In the genomic region with DNA sequence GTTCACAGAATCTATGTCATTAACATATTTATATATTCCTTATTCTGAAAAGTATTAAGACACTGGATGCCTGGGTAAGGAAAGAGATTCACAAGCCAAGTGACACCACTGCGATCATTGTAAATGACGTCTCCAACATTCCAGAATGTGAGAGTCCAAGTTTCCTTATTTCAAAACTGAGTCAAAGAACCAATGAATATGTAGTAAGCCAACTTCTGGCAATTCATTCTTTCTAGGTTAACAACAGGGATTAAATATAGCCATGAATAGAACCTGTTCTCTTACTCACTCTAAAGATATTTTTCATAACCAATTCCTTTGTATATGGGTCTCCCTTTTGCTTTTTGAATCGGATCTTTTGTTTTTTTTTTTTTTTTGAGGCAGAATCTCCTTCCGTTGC, we compare ENCODE assay signal across 12 cellular contexts. TPM values are rescaled to one million over a fixed set of nuclear protein-coding genes. Genes with fewer than 3 reads are reported as not detected.
DNase-seq lines count a peak whose midpoint lies in the region; ATAC-seq and TF ChIP-seq lines count a peak whose summit lies in the region.
"Had no signal": no experiment of that assay in that cellular context is flagged by ENCODE, and none has a peak within 500 bp of the region (broad histone marks: within the 10 kb centered on the region; RNA-seq: fewer than 3 reads in every experiment).

No MANE protein-coding gene starts in this region.

- H3K4me1 ChIP-seq in breast epithelium: no peaks in the 10 kb centered on the region
- H3K4me1 ChIP-seq in right cardiac atrium (ENCODE audit: control insufficient read depth, insufficient read depth, low read length): peaks cover 8% of the 10 kb centered on the region
- peaks cover 0 to 32% (median 9%) of the 10 kb centered on the region in 4 donors for H3K4me1 ChIP-seq in tibial nerve
- H3K4me1 ChIP-seq: prostate gland had no signal

- H3K4me3 ChIP-seq in breast epithelium: no peak overlapping the region
- no peak overlapping the region for H3K4me3 ChIP-seq in right cardiac atrium (ENCODE audit: low read length)
- H3K4me3 ChIP-seq in tibial nerve: no peak overlapping the region
- H3K4me3 ChIP-seq: lower lobe of right lung, prostate gland had no signal

- H3K27me3 ChIP-seq in breast epithelium: no peaks in the 10 kb centered on the region
- H3K27me3 ChIP-seq in right cardiac atrium (ENCODE audit: control insufficient read depth, insufficient read depth): no peaks in the 10 kb centered on the region
- H3K27me3 ChIP-seq in tibial nerve: no peaks in the 10 kb centered on the region

- H3K9me3 ChIP-seq in breast epithelium (no peaks in the 10 kb centered on the region), right cardiac atrium (ENCODE audit: control insufficient read depth, low read length) (no peaks in the 10 kb centered on the region), tibial nerve (no peaks in the 10 kb centered on the region)
- H3K9me3 ChIP-seq: lower lobe of right lung, prostate gland had no signal

- DNase-seq in HT1080 (ENCODE audit: low read depth) (peak; percentile 58), breast epithelium (ENCODE audit: low spot score in 2 of 2) (no peak), right cardiac atrium (no peak), tibial nerve (ENCODE audit: low spot score in 2 of 2) (no peak), activated T-cell treated with anti-CD3 and anti-CD28 coated beads for 4 hours (no peak), occipital lobe (lab: John Stamatoyannopoulos, UW) (no peak), NCI-H82 (lab: John Stamatoyannopoulos, UW) (no peak), NCI-H1417 (lab: John Stamatoyannopoulos, UW) (no peak)
- DNase-seq: DND-41, lower lobe of right lung, NCI-H1436 treated with DMSO at 0.1 percent for 48 hours had no signal

- peak in 1 of 2 donors; percentile 31 for TF ChIP-seq EP300 in tibial nerve (IDR thresholded peaks at IDR 0.05)

- intact Hi-C loops in breast epithelium (cut with DNase I; ENCODE audit: low total_unique reads) (no loop called here), right cardiac atrium (cut with DNase I) (no loop called here)

- TF ChIP-seq CTCF in breast epithelium (IDR thresholded peaks at IDR 0.05) (no peak), tibial nerve (IDR thresholded peaks at IDR 0.05) (no peak)

- H3K27ac ChIP-seq in breast epithelium (peak overlapping the region; percentile 76 to 77), right cardiac atrium (ENCODE audit: low read length) (no peak overlapping the region), tibial nerve (peak overlapping the region in 3 of 4 donors; percentile 26 to 82 (median 74))
- H3K27ac ChIP-seq: lower lobe of right lung, prostate gland had no signal

- 36% methylated on average over 4 of the region's 4 CpGs for WGBS in right cardiac atrium
- WGBS in tibial nerve, 2 donors: 30 to 33% methylated on average over 4 of the region's 4 CpGs

- H3K36me3 ChIP-seq in breast epithelium: no peaks in the 10 kb centered on the region
- H3K36me3 ChIP-seq in tibial nerve: no peaks in the 10 kb centered on the region
- H3K36me3 ChIP-seq: lower lobe of right lung, prostate gland had no signal

- ATAC-seq in right cardiac atrium: peak; percentile 35 to 57

- no peak for TF ChIP-seq POLR2A in breast epithelium (IDR thresholded peaks at IDR 0.05)
- TF ChIP-seq POLR2A in tibial nerve (IDR thresholded peaks at IDR 0.05): no peak

RNA-seq across cellular contexts. Expression of gene RAI14, which starts 18.1 kb away (rescaled TPM):
- 48.4 and 57.3 TPM in 2 replicates for total RNA-seq in HT1080 (2014; rRNA removed; shearing (Covaris generic))
- 99.5 and 135 TPM in 2 replicates for polyA plus RNA-seq in HT1080 (2015; cell fraction: cytosol; rRNA removed)
- 113 and 114 TPM in 2 replicates for polyA plus RNA-seq in HT1080 (2015; cell fraction: nucleus; rRNA removed)
- total RNA-seq in breast epithelium (10 to 100 TPM; 12.5 to 38.7 (median 22.4) TPM), right cardiac atrium (10 to 100 TPM; 11.7 to 22.7 (median 13.7) TPM), tibial nerve (10 to 100 TPM; 42.8 to 72.2 (median 68.0) TPM), occipital lobe (29.3 TPM)
- 4.5 TPM for polyA plus RNA-seq in right cardiac atrium
